ENCODE assay signal across 15 cellular contexts in the genomic region with DNA sequence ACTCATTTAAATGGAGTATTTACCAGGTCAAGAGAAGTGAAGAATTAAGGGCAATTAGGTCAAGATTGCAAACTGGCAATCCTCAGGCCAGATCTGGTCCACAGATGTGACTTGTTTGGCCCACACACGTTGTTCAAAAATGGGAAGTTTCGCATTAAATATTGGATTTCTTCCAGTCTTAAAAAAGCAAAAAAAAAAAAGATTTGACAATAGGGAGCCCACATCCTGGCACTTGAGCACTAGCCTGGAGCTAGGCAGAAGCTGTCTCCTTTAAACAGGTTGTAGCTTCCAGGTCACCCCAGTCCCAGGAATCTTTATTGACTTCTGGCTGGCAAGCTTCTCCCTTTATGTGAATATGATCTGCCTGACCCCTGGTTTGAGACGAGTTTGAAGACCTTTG.
"Had no signal": no experiment of that assay in that cellular context is flagged by ENCODE, and none has a peak within 500 bp of the region (broad histone marks: within the 10 kb centered on the region; RNA-seq: fewer than 3 reads in every experiment).

No MANE protein-coding gene starts in this region.

- H3K9me3 Mint-ChIP-seq: endodermal cell; neural crest cell; T-helper 1 cell treated with Interleukin-12 subunit alpha and Interleukin-12 subunit beta and Interleukin-4 antibody, amounts not matched to agents 30 μg/mL and 1 μg/mL, for 36 hours had no signal

- H3K4me3 ChIP-seq: heart left ventricle, left lung, testis had no signal

- H3K27me3 ChIP-seq: heart left ventricle, left lung, testis had no signal

- H3K36me3 Mint-ChIP-seq: activated naive CD8-positive, alpha-beta T cell had no signal

- H3K36me3 ChIP-seq: heart left ventricle, left lung, WERI-Rb-1 had no signal

- H3K9me3 ChIP-seq: heart left ventricle, left lung, testis had no signal

- H3K27ac ChIP-seq: epithelial cell of prostate, heart left ventricle, left lung, testis, WERI-Rb-1 had no signal

- H3K27me3 Mint-ChIP-seq: activated naive CD8-positive, alpha-beta T cell; progenitor cell of endocrine pancreas; stimulated activated naive CD8-positive, alpha-beta T cell treated with anti-CD3 and anti-CD28 coated beads, Interleukin-15, amount 100 ng/mL, for 72 hours had no signal

- H3K4me1 Mint-ChIP-seq: endodermal cell had no signal

- DNase-seq: activated CD4-positive, alpha-beta T cell treated with anti-CD3 and anti-CD28 coated beads for 1 hour; activated CD4-positive, alpha-beta T cell treated with anti-CD3 and anti-CD28 coated beads, Interleukin-2, amount 50 U/mL, for 48 hours; activated gamma-delta T cell treated with Interleukin-2 at 50 U/mL for 16 hours; amygdala; endodermal cell; heart left ventricle; left lung; stimulated activated naive CD8-positive, alpha-beta T cell treated with anti-CD3 and anti-CD28 coated beads, Interleukin-15, amount 100 ng/mL, for 72 hours; testis; WERI-Rb-1 had no signal

- H3K27ac Mint-ChIP-seq: activated naive CD8-positive, alpha-beta T cell; endodermal cell; progenitor cell of endocrine pancreas; stimulated activated naive CD8-positive, alpha-beta T cell treated with anti-CD3 and anti-CD28 coated beads, Interleukin-15, amount 100 ng/mL, for 72 hours; T-helper 1 cell treated with Interleukin-12 subunit alpha and Interleukin-12 subunit beta and Interleukin-4 antibody, amounts not matched to agents 30 μg/mL and 1 μg/mL, for 36 hours had no signal

- H3K4me3 Mint-ChIP-seq: activated naive CD8-positive, alpha-beta T cell; endodermal cell; neural crest cell; stimulated activated naive CD8-positive, alpha-beta T cell treated with anti-CD3 and anti-CD28 coated beads, Interleukin-15, amount 100 ng/mL, for 72 hours; T-helper 1 cell treated with Interleukin-12 subunit alpha and Interleukin-12 subunit beta and Interleukin-4 antibody, amounts not matched to agents 30 μg/mL and 1 μg/mL, for 36 hours had no signal

- H3K4me1 ChIP-seq: left lung, testis had no signal

- ATAC-seq: heart left ventricle; left lung; stimulated activated naive CD8-positive, alpha-beta T cell treated with anti-CD3 and anti-CD28 coated beads, Interleukin-15, amount 100 ng/mL, for 72 hours had no signal
